ENCODE assay signal across 1 cellular context in the genomic region with DNA sequence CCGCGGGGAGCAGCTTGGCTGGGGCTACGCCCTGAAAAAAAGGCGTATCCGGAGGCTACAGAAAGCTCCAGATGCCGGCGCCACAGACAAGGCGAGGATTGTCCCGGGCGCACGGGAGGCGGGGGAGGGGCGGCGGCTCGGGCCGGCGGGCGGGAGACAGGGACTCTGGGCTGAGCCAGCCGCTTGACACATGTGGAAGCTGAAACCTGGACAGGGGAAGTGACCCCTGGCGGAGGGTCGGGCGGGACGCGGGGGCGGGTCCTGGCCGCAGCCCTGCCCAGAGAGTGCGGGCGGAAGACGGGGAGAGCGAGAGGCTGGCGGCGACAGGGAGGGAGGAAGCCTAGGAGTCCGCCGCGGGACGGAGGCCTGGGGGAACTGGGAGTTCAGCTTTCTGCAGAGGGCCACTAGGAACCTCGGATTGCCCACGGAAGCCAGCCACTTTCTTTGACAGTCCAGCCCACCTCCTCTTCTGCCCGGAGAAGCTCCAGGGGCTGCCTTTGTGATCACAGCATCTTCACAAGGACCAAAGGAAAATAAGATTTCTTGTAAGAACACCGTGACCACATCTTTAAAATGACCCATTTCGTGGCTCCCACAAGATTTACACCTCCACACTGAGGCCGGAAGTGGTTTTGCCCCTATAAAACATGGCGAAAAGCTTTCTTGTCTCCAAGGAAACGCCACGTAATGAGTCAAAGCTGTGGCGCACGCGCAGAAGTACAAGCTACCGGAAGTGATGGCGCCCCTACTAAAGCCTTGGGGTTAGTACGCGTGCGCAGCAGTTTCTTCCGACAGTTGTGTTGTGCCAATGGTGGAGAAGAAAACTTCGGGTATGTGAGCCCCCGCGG.
TF ChIP-seq lines count a peak whose summit lies in the region.

A gene with protein sequence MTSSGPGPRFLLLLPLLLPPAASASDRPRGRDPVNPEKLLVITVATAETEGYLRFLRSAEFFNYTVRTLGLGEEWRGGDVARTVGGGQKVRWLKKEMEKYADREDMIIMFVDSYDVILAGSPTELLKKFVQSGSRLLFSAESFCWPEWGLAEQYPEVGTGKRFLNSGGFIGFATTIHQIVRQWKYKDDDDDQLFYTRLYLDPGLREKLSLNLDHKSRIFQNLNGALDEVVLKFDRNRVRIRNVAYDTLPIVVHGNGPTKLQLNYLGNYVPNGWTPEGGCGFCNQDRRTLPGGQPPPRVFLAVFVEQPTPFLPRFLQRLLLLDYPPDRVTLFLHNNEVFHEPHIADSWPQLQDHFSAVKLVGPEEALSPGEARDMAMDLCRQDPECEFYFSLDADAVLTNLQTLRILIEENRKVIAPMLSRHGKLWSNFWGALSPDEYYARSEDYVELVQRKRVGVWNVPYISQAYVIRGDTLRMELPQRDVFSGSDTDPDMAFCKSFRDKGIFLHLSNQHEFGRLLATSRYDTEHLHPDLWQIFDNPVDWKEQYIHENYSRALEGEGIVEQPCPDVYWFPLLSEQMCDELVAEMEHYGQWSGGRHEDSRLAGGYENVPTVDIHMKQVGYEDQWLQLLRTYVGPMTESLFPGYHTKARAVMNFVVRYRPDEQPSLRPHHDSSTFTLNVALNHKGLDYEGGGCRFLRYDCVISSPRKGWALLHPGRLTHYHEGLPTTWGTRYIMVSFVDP (minus strand): TSS at position 194 of the 848 bp plus-strand sequence. CDS start 307 bp downstream, outside the sequence.
A gene (plus strand): TSS at position 778 of the 848 bp plus-strand sequence. CDS start 31 bp downstream, at position 809.

TF ChIP-seq in K562, 482 proteins besides CTCF, POLR2A, EP300 and RAD21 (continued from another document and continues in another):
- TF ChIP-seq, protein P1, sequence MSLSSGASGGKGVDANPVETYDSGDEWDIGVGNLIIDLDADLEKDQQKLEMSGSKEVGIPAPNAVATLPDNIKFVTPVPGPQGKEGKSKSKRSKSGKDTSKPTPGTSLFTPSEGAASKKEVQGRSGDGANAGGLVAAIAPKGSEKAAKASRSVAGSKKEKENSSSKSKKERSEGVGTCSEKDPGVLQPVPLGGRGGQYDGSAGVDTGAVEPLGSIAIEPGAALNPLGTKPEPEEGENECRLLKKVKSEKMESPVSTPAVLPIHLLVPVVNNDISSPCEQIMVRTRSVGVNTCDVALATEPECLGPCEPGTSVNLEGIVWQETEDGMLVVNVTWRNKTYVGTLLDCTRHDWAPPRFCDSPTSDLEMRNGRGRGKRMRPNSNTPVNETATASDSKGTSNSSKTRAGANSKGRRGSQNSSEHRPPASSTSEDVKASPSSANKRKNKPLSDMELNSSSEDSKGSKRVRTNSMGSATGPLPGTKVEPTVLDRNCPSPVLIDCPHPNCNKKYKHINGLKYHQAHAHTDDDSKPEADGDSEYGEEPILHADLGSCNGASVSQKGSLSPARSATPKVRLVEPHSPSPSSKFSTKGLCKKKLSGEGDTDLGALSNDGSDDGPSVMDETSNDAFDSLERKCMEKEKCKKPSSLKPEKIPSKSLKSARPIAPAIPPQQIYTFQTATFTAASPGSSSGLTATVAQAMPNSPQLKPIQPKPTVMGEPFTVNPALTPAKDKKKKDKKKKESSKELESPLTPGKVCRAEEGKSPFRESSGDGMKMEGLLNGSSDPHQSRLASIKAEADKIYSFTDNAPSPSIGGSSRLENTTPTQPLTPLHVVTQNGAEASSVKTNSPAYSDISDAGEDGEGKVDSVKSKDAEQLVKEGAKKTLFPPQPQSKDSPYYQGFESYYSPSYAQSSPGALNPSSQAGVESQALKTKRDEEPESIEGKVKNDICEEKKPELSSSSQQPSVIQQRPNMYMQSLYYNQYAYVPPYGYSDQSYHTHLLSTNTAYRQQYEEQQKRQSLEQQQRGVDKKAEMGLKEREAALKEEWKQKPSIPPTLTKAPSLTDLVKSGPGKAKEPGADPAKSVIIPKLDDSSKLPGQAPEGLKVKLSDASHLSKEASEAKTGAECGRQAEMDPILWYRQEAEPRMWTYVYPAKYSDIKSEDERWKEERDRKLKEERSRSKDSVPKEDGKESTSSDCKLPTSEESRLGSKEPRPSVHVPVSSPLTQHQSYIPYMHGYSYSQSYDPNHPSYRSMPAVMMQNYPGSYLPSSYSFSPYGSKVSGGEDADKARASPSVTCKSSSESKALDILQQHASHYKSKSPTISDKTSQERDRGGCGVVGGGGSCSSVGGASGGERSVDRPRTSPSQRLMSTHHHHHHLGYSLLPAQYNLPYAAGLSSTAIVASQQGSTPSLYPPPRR (CRISPR knock-in tag; IDR thresholded peaks at IDR 0.05; ENCODE audit: borderline replicate concordance), result no peak
- no peak for TF ChIP-seq RFX5 (IDR thresholded peaks at IDR 0.05; ENCODE audit: low read depth, low read length)
- peak; percentile 46 for TF ChIP-seq SAP30 (IDR thresholded peaks at IDR 0.05; ENCODE audit: borderline replicate concordance, insufficient read depth, low read depth, low read length, poor library complexity, severe bottlenecking)
- 0 out of 2 replicates have a peak, but pooled peaks have one; percentile 12 for TF ChIP-seq GATAD2B (IDR thresholded peaks at IDR 0.05; ENCODE audit: borderline replicate concordance)
- peak; percentile 77 for TF ChIP-seq CCNT2 (IDR thresholded peaks at IDR 0.05; ENCODE audit: borderline replicate concordance, extremely low read depth, insufficient read length, low read depth, low read length)
- TF ChIP-seq KAT2B (IDR thresholded peaks at IDR 0.05; ENCODE audit: low read depth, low read length), result no peak
- TF ChIP-seq NONO (IDR thresholded peaks at IDR 0.05; ENCODE audit: low read depth in 2 of 2, low read length in 1 of 2), result peak in 1 of 2 experiments; percentile 17; a peak in 1 of 4 replicates
- peak; percentile 58 for TF ChIP-seq TAF1 (IDR thresholded peaks at IDR 0.05; ENCODE audit: control insufficient read depth, extremely low read depth, insufficient read depth, low read length, severe bottlenecking)
- TF ChIP-seq PHF21A (IDR thresholded peaks at IDR 0.05; ENCODE audit: borderline replicate concordance, low read depth), result peak; percentile 75
- TF ChIP-seq RFX1 (IDR thresholded peaks at IDR 0.05), result peak; percentile 98
- no peak for TF ChIP-seq ZNF133 (CRISPR knock-in tag; IDR thresholded peaks at IDR 0.05)
- TF ChIP-seq ZNF253 (CRISPR knock-in tag; conservative IDR thresholded peaks at IDR 0.05), result no peak
- peak; percentile 66; the same call in 1 of the 2 replicates for TF ChIP-seq NR2C2 (CRISPR knock-in tag; IDR thresholded peaks at IDR 0.05)
- TF ChIP-seq NR2C2 (tag; IDR thresholded peaks at IDR 0.05), result peak; percentile 95
- TF ChIP-seq, protein P2, sequence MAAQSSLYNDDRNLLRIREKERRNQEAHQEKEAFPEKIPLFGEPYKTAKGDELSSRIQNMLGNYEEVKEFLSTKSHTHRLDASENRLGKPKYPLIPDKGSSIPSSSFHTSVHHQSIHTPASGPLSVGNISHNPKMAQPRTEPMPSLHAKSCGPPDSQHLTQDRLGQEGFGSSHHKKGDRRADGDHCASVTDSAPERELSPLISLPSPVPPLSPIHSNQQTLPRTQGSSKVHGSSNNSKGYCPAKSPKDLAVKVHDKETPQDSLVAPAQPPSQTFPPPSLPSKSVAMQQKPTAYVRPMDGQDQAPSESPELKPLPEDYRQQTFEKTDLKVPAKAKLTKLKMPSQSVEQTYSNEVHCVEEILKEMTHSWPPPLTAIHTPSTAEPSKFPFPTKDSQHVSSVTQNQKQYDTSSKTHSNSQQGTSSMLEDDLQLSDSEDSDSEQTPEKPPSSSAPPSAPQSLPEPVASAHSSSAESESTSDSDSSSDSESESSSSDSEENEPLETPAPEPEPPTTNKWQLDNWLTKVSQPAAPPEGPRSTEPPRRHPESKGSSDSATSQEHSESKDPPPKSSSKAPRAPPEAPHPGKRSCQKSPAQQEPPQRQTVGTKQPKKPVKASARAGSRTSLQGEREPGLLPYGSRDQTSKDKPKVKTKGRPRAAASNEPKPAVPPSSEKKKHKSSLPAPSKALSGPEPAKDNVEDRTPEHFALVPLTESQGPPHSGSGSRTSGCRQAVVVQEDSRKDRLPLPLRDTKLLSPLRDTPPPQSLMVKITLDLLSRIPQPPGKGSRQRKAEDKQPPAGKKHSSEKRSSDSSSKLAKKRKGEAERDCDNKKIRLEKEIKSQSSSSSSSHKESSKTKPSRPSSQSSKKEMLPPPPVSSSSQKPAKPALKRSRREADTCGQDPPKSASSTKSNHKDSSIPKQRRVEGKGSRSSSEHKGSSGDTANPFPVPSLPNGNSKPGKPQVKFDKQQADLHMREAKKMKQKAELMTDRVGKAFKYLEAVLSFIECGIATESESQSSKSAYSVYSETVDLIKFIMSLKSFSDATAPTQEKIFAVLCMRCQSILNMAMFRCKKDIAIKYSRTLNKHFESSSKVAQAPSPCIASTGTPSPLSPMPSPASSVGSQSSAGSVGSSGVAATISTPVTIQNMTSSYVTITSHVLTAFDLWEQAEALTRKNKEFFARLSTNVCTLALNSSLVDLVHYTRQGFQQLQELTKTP (IDR thresholded peaks at IDR 0.05; ENCODE audit: low read depth in 1 of 2, partially characterized antibody in 2 of 2), result peak in 1 of 2 experiments; percentile 14
- TF ChIP-seq TBP (optimal IDR thresholded peaks at IDR 0.05; ENCODE audit: low read depth, low read length), result peak; percentile 78
- no peak for TF ChIP-seq MTA3 (IDR thresholded peaks at IDR 0.05; ENCODE audit: borderline replicate concordance)
- TF ChIP-seq, protein P3, sequence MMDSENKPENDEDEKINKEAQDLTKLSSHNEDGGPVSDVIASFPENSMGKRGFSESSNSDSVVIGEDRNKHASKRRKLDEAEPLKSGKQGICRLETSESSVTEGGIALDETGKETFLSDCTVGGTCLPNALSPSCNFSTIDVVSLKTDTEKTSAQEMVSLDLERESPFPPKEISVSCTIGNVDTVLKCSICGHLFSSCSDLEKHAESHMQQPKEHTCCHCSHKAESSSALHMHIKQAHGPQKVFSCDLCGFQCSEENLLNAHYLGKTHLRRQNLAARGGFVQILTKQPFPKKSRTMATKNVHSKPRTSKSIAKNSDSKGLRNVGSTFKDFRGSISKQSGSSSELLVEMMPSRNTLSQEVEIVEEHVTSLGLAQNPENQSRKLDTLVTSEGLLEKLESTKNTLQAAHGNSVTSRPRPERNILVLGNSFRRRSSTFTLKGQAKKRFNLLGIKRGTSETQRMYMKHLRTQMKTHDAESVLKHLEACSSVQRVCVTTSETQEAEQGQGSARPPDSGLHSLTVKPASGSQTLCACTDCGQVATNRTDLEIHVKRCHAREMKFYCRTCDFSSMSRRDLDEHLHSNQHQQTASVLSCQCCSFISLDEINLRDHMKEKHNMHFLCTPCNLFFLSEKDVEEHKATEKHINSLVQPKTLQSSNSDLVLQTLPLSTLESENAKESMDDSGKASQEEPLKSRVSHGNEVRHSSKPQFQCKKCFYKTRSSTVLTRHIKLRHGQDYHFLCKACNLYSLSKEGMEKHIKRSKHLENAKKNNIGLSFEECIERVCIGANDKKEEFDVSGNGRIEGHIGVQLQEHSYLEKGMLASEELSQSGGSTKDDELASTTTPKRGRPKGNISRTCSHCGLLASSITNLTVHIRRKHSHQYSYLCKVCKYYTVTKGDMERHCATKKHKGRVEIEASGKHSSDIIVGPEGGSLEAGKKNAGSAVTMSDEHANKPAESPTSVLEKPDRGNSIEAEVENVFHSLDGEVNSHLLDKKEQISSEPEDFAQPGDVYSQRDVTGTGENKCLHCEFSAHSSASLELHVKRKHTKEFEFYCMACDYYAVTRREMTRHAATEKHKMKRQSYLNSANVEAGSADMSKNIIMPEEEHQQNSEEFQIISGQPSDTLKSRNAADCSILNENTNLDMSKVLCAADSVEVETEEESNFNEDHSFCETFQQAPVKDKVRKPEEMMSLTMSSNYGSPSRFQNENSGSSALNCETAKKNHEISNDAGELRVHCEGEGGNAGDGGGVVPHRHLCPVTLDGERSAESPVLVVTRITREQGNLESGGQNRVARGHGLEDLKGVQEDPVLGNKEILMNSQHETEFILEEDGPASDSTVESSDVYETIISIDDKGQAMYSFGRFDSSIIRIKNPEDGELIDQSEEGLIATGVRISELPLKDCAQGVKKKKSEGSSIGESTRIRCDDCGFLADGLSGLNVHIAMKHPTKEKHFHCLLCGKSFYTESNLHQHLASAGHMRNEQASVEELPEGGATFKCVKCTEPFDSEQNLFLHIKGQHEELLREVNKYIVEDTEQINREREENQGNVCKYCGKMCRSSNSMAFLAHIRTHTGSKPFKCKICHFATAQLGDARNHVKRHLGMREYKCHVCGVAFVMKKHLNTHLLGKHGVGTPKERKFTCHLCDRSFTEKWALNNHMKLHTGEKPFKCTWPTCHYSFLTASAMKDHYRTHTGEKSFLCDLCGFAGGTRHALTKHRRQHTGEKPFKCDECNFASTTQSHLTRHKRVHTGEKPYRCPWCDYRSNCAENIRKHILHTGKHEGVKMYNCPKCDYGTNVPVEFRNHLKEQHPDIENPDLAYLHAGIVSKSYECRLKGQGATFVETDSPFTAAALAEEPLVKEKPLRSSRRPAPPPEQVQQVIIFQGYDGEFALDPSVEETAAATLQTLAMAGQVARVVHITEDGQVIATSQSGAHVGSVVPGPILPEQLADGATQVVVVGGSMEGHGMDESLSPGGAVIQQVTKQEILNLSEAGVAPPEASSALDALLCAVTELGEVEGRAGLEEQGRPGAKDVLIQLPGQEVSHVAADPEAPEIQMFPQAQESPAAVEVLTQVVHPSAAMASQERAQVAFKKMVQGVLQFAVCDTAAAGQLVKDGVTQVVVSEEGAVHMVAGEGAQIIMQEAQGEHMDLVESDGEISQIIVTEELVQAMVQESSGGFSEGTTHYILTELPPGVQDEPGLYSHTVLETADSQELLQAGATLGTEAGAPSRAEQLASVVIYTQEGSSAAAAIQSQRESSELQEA (IDR thresholded peaks at IDR 0.05; ENCODE audit: low read depth), result peak; percentile 83
- 0 out of 2 replicates have a peak, but pooled peaks have one; percentile 8 for TF ChIP-seq FOXJ2 (tag; IDR thresholded peaks at IDR 0.05)
- TF ChIP-seq MYC (IDR thresholded peaks at IDR 0.05; ENCODE audit: low read depth, low read length), result peak; percentile 87
- peak; percentile 35; the same call in 1 of the 2 replicates for TF ChIP-seq MYC (CRISPR knock-in tag; IDR thresholded peaks at IDR 0.05; ENCODE audit: borderline replicate concordance, low read depth)
- TF ChIP-seq ZNF140 (CRISPR knock-in tag; IDR thresholded peaks at IDR 0.05), result no peak
- TF ChIP-seq ILF3 (IDR thresholded peaks at IDR 0.05; ENCODE audit: borderline replicate concordance), result no peak
- TF ChIP-seq CEBPB (tag; IDR thresholded peaks at IDR 0.05), result no peak
- peak; percentile 61 for TF ChIP-seq ZNF197 (CRISPR knock-in tag; IDR thresholded peaks at IDR 0.05; ENCODE audit: low read depth)
- peak; percentile 49 for TF ChIP-seq MXI1 (IDR thresholded peaks at IDR 0.05; ENCODE audit: low read depth, low read length)
- no peak for TF ChIP-seq FOXM1 (IDR thresholded peaks at IDR 0.05; ENCODE audit: low read depth)
- TF ChIP-seq FOXM1 (CRISPR knock-in tag; IDR thresholded peaks at IDR 0.05; ENCODE audit: low read depth), result peak; percentile 60
- TF ChIP-seq, protein P4, sequence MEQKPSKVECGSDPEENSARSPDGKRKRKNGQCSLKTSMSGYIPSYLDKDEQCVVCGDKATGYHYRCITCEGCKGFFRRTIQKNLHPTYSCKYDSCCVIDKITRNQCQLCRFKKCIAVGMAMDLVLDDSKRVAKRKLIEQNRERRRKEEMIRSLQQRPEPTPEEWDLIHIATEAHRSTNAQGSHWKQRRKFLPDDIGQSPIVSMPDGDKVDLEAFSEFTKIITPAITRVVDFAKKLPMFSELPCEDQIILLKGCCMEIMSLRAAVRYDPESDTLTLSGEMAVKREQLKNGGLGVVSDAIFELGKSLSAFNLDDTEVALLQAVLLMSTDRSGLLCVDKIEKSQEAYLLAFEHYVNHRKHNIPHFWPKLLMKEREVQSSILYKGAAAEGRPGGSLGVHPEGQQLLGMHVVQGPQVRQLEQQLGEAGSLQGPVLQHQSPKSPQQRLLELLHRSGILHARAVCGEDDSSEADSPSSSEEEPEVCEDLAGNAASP (IDR thresholded peaks at IDR 0.05), result no peak
- TF ChIP-seq ZBTB1 (CRISPR knock-in tag; IDR thresholded peaks at IDR 0.05; ENCODE audit: borderline replicate concordance, low read depth), result peak; percentile 97
- TF ChIP-seq ZNF316 (IDR thresholded peaks at IDR 0.05), result peak; percentile 42; the same call in 1 of the 2 replicates
